Comparison of ENCODE assay signal across 19 cellular contexts in genomic region chr4:8203817-8204216, GRCh38. TPM values are rescaled to one million over a fixed set of nuclear protein-coding genes. Genes with fewer than 3 reads are reported as not detected.
DNase-seq lines count a peak whose midpoint lies in the region; ATAC-seq and TF ChIP-seq lines count a peak whose summit lies in the region.
"Had no signal": no experiment of that assay in that cellular context is flagged by ENCODE, and none has a peak within 500 bp of the region (broad histone marks: within the 10 kb centered on the region; RNA-seq: fewer than 3 reads in every experiment).

No MANE protein-coding gene starts in this region.

- POLR2A ChIA-PET in activated B cell treated with CpG ODN at 0.5 μM for 24 hours (lab: Charles Lee) = interaction anchor here (0.6 to 7.6 kb wide), 4 partner anchors 9 to 236 kb away, joined by 3 to 123 read pairs (median 4); partner anchors contain the start of genes ACOX3 and TRMT44
- POLR2A ChIA-PET in activated CD8-positive, alpha-beta T cell treated with anti-CD3 and anti-CD28 coated beads, Interleukin-2, amount 10 ng/mL, durations not matched to agents 7 days and 5 days (lab: Charles Lee) = no interaction called here

- H3K4me1 Mint-ChIP-seq in IgD-negative memory B cell (peaks cover 36 to 38% (median 38%) of the 10 kb centered on the region in 3 donors), activated B cell treated with CpG ODN at 0.5 μM for 24 hours (peaks cover 79% of the 10 kb centered on the region), nephron (peaks cover 40% of the 10 kb centered on the region)
- peaks cover 38% of the 10 kb centered on the region for H3K4me1 Mint-ChIP-seq in activated CD8-positive, alpha-beta T cell treated with anti-CD3 and anti-CD28 coated beads, Interleukin-2, amount 10 ng/mL, durations not matched to agents 7 days and 5 days (ENCODE audit: low read depth)

- no peaks in the 10 kb centered on the region for H3K27me3 Mint-ChIP-seq in IgD-negative memory B cell
- no peaks in the 10 kb centered on the region for H3K27me3 Mint-ChIP-seq in activated B cell treated with CpG ODN at 0.5 μM for 24 hours
- H3K27me3 Mint-ChIP-seq in nephron (ENCODE audit: low read depth) = peaks cover 21% of the 10 kb centered on the region
- H3K27me3 Mint-ChIP-seq in activated CD8-positive, alpha-beta T cell treated with anti-CD3 and anti-CD28 coated beads, Interleukin-2, amount 10 ng/mL, durations not matched to agents 7 days and 5 days (ENCODE audit: low read depth) = no peaks in the 10 kb centered on the region
- H3K27me3 Mint-ChIP-seq: CD4-positive, CD25-positive, alpha-beta regulatory T cell; T-cell had no signal

- CTCF ChIA-PET in activated B cell treated with CpG ODN at 0.5 μM for 24 hours (lab: Charles Lee) = no interaction called here
- CTCF ChIA-PET in activated CD8-positive, alpha-beta T cell treated with anti-CD3 and anti-CD28 coated beads, Interleukin-2, amount 10 ng/mL, durations not matched to agents 7 days and 5 days (lab: Charles Lee) = no interaction called here

- H3K9me3 Mint-ChIP-seq in IgD-negative memory B cell (no peaks in the 10 kb centered on the region), activated B cell treated with CpG ODN at 0.5 μM for 24 hours (no peaks in the 10 kb centered on the region), nephron (no peaks in the 10 kb centered on the region)
- H3K9me3 Mint-ChIP-seq in activated CD8-positive, alpha-beta T cell treated with anti-CD3 and anti-CD28 coated beads, Interleukin-2, amount 10 ng/mL, durations not matched to agents 7 days and 5 days (ENCODE audit: insufficient read depth) = no peaks in the 10 kb centered on the region
- H3K9me3 Mint-ChIP-seq: HFFc6, T-cell had no signal

- peak overlapping the region in 2 of 3 donors; percentile 81 to 97 for H3K27ac Mint-ChIP-seq in IgD-negative memory B cell
- peak overlapping the region; percentile 76 for H3K27ac Mint-ChIP-seq in activated B cell treated with CpG ODN at 0.5 μM for 24 hours
- peak overlapping the region; percentile 20 to 72 (median 23) for H3K27ac Mint-ChIP-seq in nephron
- H3K27ac Mint-ChIP-seq in activated CD8-positive, alpha-beta T cell treated with anti-CD3 and anti-CD28 coated beads, Interleukin-2, amount 10 ng/mL, durations not matched to agents 7 days and 5 days = no peak overlapping the region
- H3K27ac Mint-ChIP-seq: HFFc6, T-cell had no signal

- H3K36me3 Mint-ChIP-seq in IgD-negative memory B cell (peaks cover 7% of the 10 kb centered on the region), activated B cell treated with CpG ODN at 0.5 μM for 24 hours (ENCODE audit: low read depth) (peaks cover 32% of the 10 kb centered on the region), nephron (ENCODE audit: low read depth) (no peaks in the 10 kb centered on the region)
- H3K36me3 Mint-ChIP-seq in activated CD8-positive, alpha-beta T cell treated with anti-CD3 and anti-CD28 coated beads, Interleukin-2, amount 10 ng/mL, durations not matched to agents 7 days and 5 days (ENCODE audit: low read depth) = no peaks in the 10 kb centered on the region

- intact Hi-C loops in activated B cell treated with CpG ODN at 0.5 μM for 24 hours (cut with micrococcal nuclease) = no loop called here

- TF ChIP-seq CTCF in activated B cell treated with CpG ODN at 0.5 μM for 24 hours (IDR thresholded peaks at IDR 0.05) = no peak
- TF ChIP-seq CTCF in nephron (IDR thresholded peaks at IDR 0.05; ENCODE audit: unreplicated experiment in 3 of 3) = no peak

- ATAC-seq in activated B cell treated with CpG ODN at 0.5 μM for 24 hours (ENCODE audit: low read depth) = no peak
- no peak for ATAC-seq in HG02852 (IDR thresholded peaks at IDR 0.05; ENCODE audit: unreplicated experiment)
- ATAC-seq in activated CD8-positive, alpha-beta T cell treated with anti-CD3 and anti-CD28 coated beads, Interleukin-2, amount 10 ng/mL, durations not matched to agents 7 days and 5 days = no peak
- ATAC-seq: SK-N-SH treated with all-trans-retinoic acid at 6 μM for 48 hours, T-cell had no signal

- H3K4me3 Mint-ChIP-seq in IgD-negative memory B cell = peak overlapping the region in 3 of 4 donors; percentile 65 to 99 (median 72)
- no peak overlapping the region for H3K4me3 Mint-ChIP-seq in activated B cell treated with CpG ODN at 0.5 μM for 24 hours
- H3K4me3 Mint-ChIP-seq in nephron = no peak overlapping the region
- H3K4me3 Mint-ChIP-seq in activated CD8-positive, alpha-beta T cell treated with anti-CD3 and anti-CD28 coated beads, Interleukin-2, amount 10 ng/mL, durations not matched to agents 7 days and 5 days = no peak overlapping the region
- H3K4me3 Mint-ChIP-seq: HFFc6, T-cell had no signal

- no peak for DNase-seq in activated B cell treated with CpG ODN at 0.5 μM for 24 hours
- DNase-seq in NCI-H1694 (lab: John Stamatoyannopoulos, UW) = no peak
- no peak for DNase-seq in stimulated activated CD4-positive, alpha-beta T cell treated with anti-CD3 and anti-CD28 coated beads, Interleukin-1b, Interleukin-23, amount 100 ng/mL, for 48 hours
- no peak for DNase-seq in activated CD8-positive, alpha-beta T cell treated with anti-CD3 and anti-CD28 coated beads, Interleukin-2, amount 10 ng/mL, durations not matched to agents 7 days and 5 days
- DNase-seq: AML-193; CD4-positive, CD25-positive, alpha-beta regulatory T cell; DMS153; EL; HFFc6; IMR-90; NCI-H1105; NCI-H2081 treated with DMSO at 0.1 percent for 48 hours; NCI-H748 treated with DMSO at 0.1 percent for 48 hours; SIG-M5; T-cell had no signal

RNA-seq across cellular contexts. Expression of gene SH3TC1, which starts 4.7 kb away (rescaled TPM):
- polyA plus RNA-seq in IgD-negative memory B cell = 39.8 TPM
- total RNA-seq in activated B cell treated with CpG ODN at 0.5 μM for 24 hours = 104 and 135 TPM in 2 replicates
- total RNA-seq in activated CD8-positive, alpha-beta T cell treated with anti-CD3 and anti-CD28 coated beads, Interleukin-2, amount 10 ng/mL, durations not matched to agents 7 days and 5 days = 1 to 10 TPM; 6.3 to 7.3 TPM

RNA-seq across cellular contexts. Expression of gene ABLIM2, which starts 45.2 kb away (rescaled TPM):
- 1.3 TPM for polyA plus RNA-seq in IgD-negative memory B cell
- total RNA-seq in activated B cell treated with CpG ODN at 0.5 μM for 24 hours = 5.2 and 7.0 TPM in 2 replicates
- under 1 TPM; 0.42 to 0.55 TPM for total RNA-seq in activated CD8-positive, alpha-beta T cell treated with anti-CD3 and anti-CD28 coated beads, Interleukin-2, amount 10 ng/mL, durations not matched to agents 7 days and 5 days

Comparison
In these comparisons a context has a peak if more than half of its experiments do, and no peak if none do; other contexts are left out.
1. H3K4me3 Mint-ChIP-seq: peak in IgD-negative memory B cell (3 of 4); none in activated B cell treated with CpG ODN at 0.5 μM for 24 hours (single experiment), nephron (0 of 3) and activated CD8-positive, alpha-beta T cell treated with anti-CD3 and anti-CD28 coated beads, Interleukin-2, amount 10 ng/mL, durations not matched to agents 7 days and 5 days (single experiment).
2. RNA of gene SH3TC1, which starts 4.7 kb away (total RNA-seq): 104 to 135 TPM in activated B cell treated with CpG ODN at 0.5 μM for 24 hours; 6.3 to 7.3 TPM in activated CD8-positive, alpha-beta T cell treated with anti-CD3 and anti-CD28 coated beads, Interleukin-2, amount 10 ng/mL, durations not matched to agents 7 days and 5 days; every median in the first group is over 10 times any median in the second.